ENCODE assay signal across 1 cellular context in genomic region chr19:42433503-42434260, GRCh38.
A peak's percentile ranks its signal among the peaks of the same experiment; 100 is the strongest.
TF ChIP-seq lines count a peak whose summit lies in the region.

No MANE protein-coding gene starts in this region.

TF ChIP-seq in GM12878, 131 proteins besides CTCF, POLR2A, EP300 and RAD21 (continued from another document and continues in another):
- TF ChIP-seq ZBTB40 (IDR thresholded peaks at IDR 0.05; ENCODE audit: borderline replicate concordance) = no peak
- no peak for TF ChIP-seq JUNB (IDR thresholded peaks at IDR 0.05)
- TF ChIP-seq ZBTB4 (CRISPR knock-in tag; IDR thresholded peaks at IDR 0.05) = no peak
- no peak for TF ChIP-seq STAT1 (conservative IDR thresholded peaks at IDR 0.05)
- TF ChIP-seq GABPA (IDR thresholded peaks at IDR 0.05; ENCODE audit: low read depth) = no peak
- TF ChIP-seq ESRRA (IDR thresholded peaks at IDR 0.05; ENCODE audit: low read length) = no peak
- TF ChIP-seq SUZ12 (IDR thresholded peaks at IDR 0.05; ENCODE audit: unreplicated experiment) = no peak
- TF ChIP-seq MTA3 (IDR thresholded peaks at IDR 0.05; ENCODE audit: borderline replicate concordance, low read length) = no peak
- TF ChIP-seq PRDM15 (CRISPR knock-in tag; IDR thresholded peaks at IDR 0.05) = no peak
- TF ChIP-seq EZH2 (IDR thresholded peaks at IDR 0.05; ENCODE audit: borderline replicate concordance, control insufficient read depth, low read depth, low read length) = no peak
- TF ChIP-seq SMARCA5 (IDR thresholded peaks at IDR 0.05) = no peak
- TF ChIP-seq FOXK2 (IDR thresholded peaks at IDR 0.05) = peak; percentile 45; the same call in 1 of the 2 replicates
- TF ChIP-seq PAX8 (IDR thresholded peaks at IDR 0.05) = no peak
- TF ChIP-seq NRF1 (conservative IDR thresholded peaks at IDR 0.05; ENCODE audit: low read depth, low read length) = no peak
- no peak for TF ChIP-seq E4F1 (IDR thresholded peaks at IDR 0.05; ENCODE audit: borderline replicate concordance, partially characterized antibody)
- TF ChIP-seq KLF5 (IDR thresholded peaks at IDR 0.05; ENCODE audit: partially characterized antibody) = no peak
- 0 out of 4 replicates have a peak, but pooled peaks of 1 of the 2 experiments have one; percentile 9 for TF ChIP-seq IKZF2 (IDR thresholded peaks at IDR 0.05)
- no peak for TF ChIP-seq CBFB (IDR thresholded peaks at IDR 0.05; ENCODE audit: low read depth)
- TF ChIP-seq SUPT20H (IDR thresholded peaks at IDR 0.05; ENCODE audit: borderline replicate concordance, control insufficient read depth, low read depth, low read length) = no peak
- TF ChIP-seq NR2C2 (IDR thresholded peaks at IDR 0.05; ENCODE audit: borderline replicate concordance, control insufficient read depth, insufficient read length, low read depth) = peak; percentile 58
- TF ChIP-seq ZBTB33 (IDR thresholded peaks at IDR 0.05) = no peak
- TF ChIP-seq BHLHE40 (IDR thresholded peaks at IDR 0.05; ENCODE audit: borderline replicate concordance in 1 of 2, low read depth in 2 of 2, low read length in 1 of 2) = 0 out of 4 replicates have a peak, but pooled peaks of 1 of the 2 experiments have one; percentile 29
- no peak for TF ChIP-seq CBX5 (IDR thresholded peaks at IDR 0.05; ENCODE audit: low read depth)
- no peak for TF ChIP-seq WRNIP1 (IDR thresholded peaks at IDR 0.05; ENCODE audit: borderline replicate concordance, low read depth, low read length)
- TF ChIP-seq TARDBP (IDR thresholded peaks at IDR 0.05; ENCODE audit: borderline replicate concordance) = no peak
- TF ChIP-seq SRF (IDR thresholded peaks at IDR 0.05; ENCODE audit: low read depth in 2 of 2, low read length in 2 of 2) = 0 out of 4 replicates have a peak, but pooled peaks of 1 of the 2 experiments have one; percentile 31
- no peak for TF ChIP-seq SP1 (IDR thresholded peaks at IDR 0.05; ENCODE audit: low read depth, low read length)
- TF ChIP-seq NFXL1 (IDR thresholded peaks at IDR 0.05; ENCODE audit: borderline replicate concordance) = no peak
- TF ChIP-seq DPF2 (IDR thresholded peaks at IDR 0.05) = no peak
- TF ChIP-seq BMI1 (IDR thresholded peaks at IDR 0.05; ENCODE audit: borderline replicate concordance) = no peak
- no peak for TF ChIP-seq TAF1 (IDR thresholded peaks at IDR 0.05; ENCODE audit: borderline replicate concordance, low read depth, low read length)
- TF ChIP-seq CEBPZ (IDR thresholded peaks at IDR 0.05; ENCODE audit: low read depth, low read length) = no peak
- no peak for TF ChIP-seq USF1 (IDR thresholded peaks at IDR 0.05; ENCODE audit: borderline replicate concordance, extremely low read length, insufficient read depth, low read depth, low read length)
- no peak for TF ChIP-seq RFX5 (IDR thresholded peaks at IDR 0.05; ENCODE audit: low read depth, low read length)
- no peak for TF ChIP-seq ZNF384 (IDR thresholded peaks at IDR 0.05; ENCODE audit: borderline replicate concordance, low read depth, low read length)
- TF ChIP-seq SIX5 (IDR thresholded peaks at IDR 0.05; ENCODE audit: low read depth, low read length, severe bottlenecking) = no peak
- TF ChIP-seq RCOR1 (conservative IDR thresholded peaks at IDR 0.05; ENCODE audit: low read depth, low read length) = no peak
